ENCODE assay signal across 8 cellular contexts in the genomic region with DNA sequence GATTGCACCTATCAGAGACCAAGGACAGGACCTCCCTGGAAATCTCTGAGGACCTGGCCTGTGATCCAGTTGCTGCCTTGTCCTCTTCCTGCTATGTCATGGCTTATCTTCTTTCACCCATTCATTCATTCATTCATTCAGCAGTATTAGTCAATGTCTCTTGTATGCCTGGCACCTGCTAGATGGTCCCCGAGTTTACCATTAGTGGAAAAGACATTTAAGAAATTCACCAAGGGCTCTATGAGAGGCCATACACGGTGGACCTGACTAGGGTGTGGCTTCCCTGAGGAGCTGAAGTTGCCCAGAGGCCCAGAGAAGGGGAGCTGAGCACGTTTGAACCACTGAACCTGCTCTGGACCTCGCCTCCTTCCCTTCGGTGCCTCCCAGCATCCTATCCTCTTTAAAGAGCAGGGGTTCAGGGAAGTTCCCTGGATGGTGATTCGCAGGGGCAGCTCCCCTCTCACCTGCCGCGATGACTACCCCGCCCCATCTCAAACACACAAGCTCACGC. TPM values are rescaled to one million over a fixed set of nuclear protein-coding genes. Genes with fewer than 3 reads are reported as not detected.
DNase-seq lines count a peak whose midpoint lies in the region; TF ChIP-seq lines count a peak whose summit lies in the region.

No MANE protein-coding gene starts in this region.

- CTCF ChIA-PET in RWPE1 (lab: Yijun Ruan, JAX) = interaction anchor here (0.6 kb wide), 1 partner anchor 32 kb away, joined by 3 read pairs; no protein-coding TSS in a partner anchor

- H3K9me3 ChIP-seq in esophagus squamous epithelium = no peaks in the 10 kb centered on the region

- no peaks in the 10 kb centered on the region for H3K27me3 ChIP-seq in GM06990 (replicated peaks; ENCODE audit: control insufficient read depth, insufficient read depth, low read length)
- no peaks in the 10 kb centered on the region for H3K27me3 ChIP-seq in esophagus squamous epithelium

- DNase-seq in GM06990 (ENCODE audit: extremely low read depth, insufficient read length) (no peak), RWPE1 (ENCODE audit: low spot score) (no peak), esophagus squamous epithelium (lab: John Stamatoyannopoulos, UW) (no peak), posterior vena cava (ENCODE audit: low spot score) (peak; percentile 66), NCI-H526 (lab: John Stamatoyannopoulos, UW) (no peak), NCI-H2227 (lab: John Stamatoyannopoulos, UW; ENCODE audit: unreplicated experiment) (no peak), mucosa of gallbladder (ENCODE audit: low spot score) (no peak), NCI-H2196 treated with DMSO at 0.1 percent for 48 hours (lab: John Stamatoyannopoulos, UW; ENCODE audit: unreplicated experiment) (no peak)

- no peak for TF ChIP-seq POLR2A in esophagus squamous epithelium (IDR thresholded peaks at IDR 0.05)

- TF ChIP-seq CTCF in GM06990 (IDR thresholded peaks at IDR 0.05; ENCODE audit: insufficient read depth, low read length, poor library complexity, severe bottlenecking) (no peak), RWPE1 (conservative IDR thresholded peaks at IDR 0.05; ENCODE audit: low read depth) (no peak), esophagus squamous epithelium (IDR thresholded peaks at IDR 0.05) (no peak)

- 11 to 24% methylated on average over 4 to 5 of the region's 10 CpGs for WGBS in esophagus squamous epithelium, 2 donors

- H3K4me3 ChIP-seq in GM06990 (replicated peaks; ENCODE audit: low read depth, low read length) (peak overlapping the region; percentile 93), esophagus squamous epithelium (peak overlapping the region; percentile 73 to 94 (median 86))

- peaks cover 14% of the 10 kb centered on the region for H3K36me3 ChIP-seq in GM06990 (ENCODE audit: control insufficient read depth, insufficient read depth, low read length)
- peaks cover 17 to 30% (median 19%) of the 10 kb centered on the region in 3 donors for H3K36me3 ChIP-seq in esophagus squamous epithelium

- POLR2A ChIA-PET in RWPE1 (lab: Yijun Ruan, JAX; ENCODE audit: low non-redundant PET) = interaction anchor here (1.4 to 1.5 kb wide), 2 partner anchors 9 to 20 kb away, joined by 4 to 7 read pairs; no protein-coding TSS in a partner anchor

- peaks cover 19 to 66% (median 24%) of the 10 kb centered on the region in 3 donors for H3K4me1 ChIP-seq in esophagus squamous epithelium

- intact Hi-C loops in esophagus squamous epithelium (cut with DNase I) = no loop called here
- intact Hi-C loops in posterior vena cava (cut with DNase I) = no loop called here

- peak overlapping the region; percentile 96 for H3K27ac ChIP-seq in RWPE1
- peak overlapping the region; percentile 97 to 99 (median 98) for H3K27ac ChIP-seq in esophagus squamous epithelium

RNA-seq across cellular contexts. Expression of gene MIF, which starts 0.7 kb away (rescaled TPM):
- total RNA-seq in esophagus squamous epithelium (100 to 1,000 TPM; 410 to 807 (median 448) TPM), posterior vena cava (100 to 1,000 TPM; 385 to 448 TPM), mucosa of gallbladder (668 TPM)

RNA-seq across cellular contexts. Expression of gene SLC2A11, which starts 35.8 kb away (rescaled TPM):
- total RNA-seq in esophagus squamous epithelium (1 to 10 TPM in 3 of 4 donors, under 1 TPM in 1; 0.57 to 4.4 (median 2.9) TPM), posterior vena cava (1 to 10 TPM; 4.9 to 7.4 TPM), mucosa of gallbladder (24.0 TPM)

RNA-seq across cellular contexts. Expression of gene DERL3, which starts 54.7 kb away (rescaled TPM):
- total RNA-seq in esophagus squamous epithelium (1 to 10 TPM in 2 of 4 donors, not detected in 2; 1.3 to 1.9 TPM), posterior vena cava (under 1 TPM; 0.83 to 0.95 TPM), mucosa of gallbladder (6.2 TPM)
